ENCODE assay signal across 12 cellular contexts in the genomic region with DNA sequence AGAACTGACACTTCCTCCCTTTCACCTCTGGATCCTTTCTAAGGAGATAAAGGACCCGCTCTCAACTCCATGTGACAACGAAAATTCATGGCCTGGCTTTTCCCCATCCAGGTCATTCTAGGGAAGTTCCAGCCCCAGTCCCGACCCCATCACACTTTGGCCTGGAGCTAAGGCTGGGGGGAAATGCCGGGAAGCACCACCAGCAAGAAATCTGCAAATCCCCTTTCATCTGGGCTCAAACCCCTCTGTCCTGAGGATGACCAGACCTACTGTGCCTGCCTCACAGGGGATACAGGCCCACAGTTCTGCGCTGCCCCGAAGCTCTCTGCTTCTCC. TPM values are rescaled to one million over a fixed set of nuclear protein-coding genes. Genes with fewer than 3 reads are reported as not detected.
DNase-seq lines count a peak whose midpoint lies in the region; TF ChIP-seq lines count a peak whose summit lies in the region.
"Had no signal": no experiment of that assay in that cellular context is flagged by ENCODE, and none has a peak within 500 bp of the region (broad histone marks: within the 10 kb centered on the region; RNA-seq: fewer than 3 reads in every experiment).

No MANE protein-coding gene starts in this region.

- POLR2A ChIA-PET in CD4-positive, alpha-beta memory T cell (lab: Charles Lee; ENCODE audit: partially characterized antibody), result no interaction called here

- no peaks in the 10 kb centered on the region for H3K79me1 ChIP-seq in neuronal stem cell (ENCODE audit: low read depth, low read length)

- H3K4me1 Mint-ChIP-seq in CD4-positive, alpha-beta memory T cell, result peaks cover 9 to 50% (median 24%) of the 10 kb centered on the region in 4 donors
- peaks cover 42% of the 10 kb centered on the region for H3K4me1 Mint-ChIP-seq in activated T-cell treated with anti-CD3 and anti-CD28 coated beads, Interleukin-2, amount 50 U/mL, for 24 hours (ENCODE audit: low read depth)

- H3K4me3 ChIP-seq in CD4-positive, alpha-beta memory T cell (ENCODE audit: low read length in 2 of 2), result no peak overlapping the region
- H3K4me3 ChIP-seq in HUES6 (ENCODE audit: low read depth, low read length), result peak overlapping the region; percentile 53; the same call in 1 of the 2 replicates
- peak overlapping the region; percentile 61 for H3K4me3 ChIP-seq in endocrine pancreas (ENCODE audit: control insufficient read depth, insufficient read depth, low read length)
- H3K4me3 ChIP-seq in neuronal stem cell (ENCODE audit: low read length in 2 of 2), result no peak overlapping the region
- H3K4me3 ChIP-seq: SK-N-MC had no signal

- peaks cover 0 to 2% (median 0%) of the 10 kb centered on the region in 8 donors for H3K9me3 Mint-ChIP-seq in CD4-positive, alpha-beta memory T cell
- H3K9me3 Mint-ChIP-seq in activated T-cell treated with anti-CD3 and anti-CD28 coated beads, Interleukin-2, amount 50 U/mL, for 24 hours, result no peaks in the 10 kb centered on the region
- H3K9me3 Mint-ChIP-seq: activated naive CD4-positive, alpha-beta T cell treated with anti-CD3 and anti-CD28 coated beads, Interleukin-2, amount 50 U/mL, for 72 hours had no signal

- peak overlapping the region; percentile 94 for H3K18ac ChIP-seq in neuronal stem cell (ENCODE audit: low read length)

- H2BK5ac ChIP-seq in neuronal stem cell (ENCODE audit: low read length), result no peak overlapping the region

- peaks cover 51 to 64% of the 10 kb centered on the region in 2 donors for H3K27me3 Mint-ChIP-seq in CD4-positive, alpha-beta memory T cell
- H3K27me3 Mint-ChIP-seq in activated T-cell treated with anti-CD3 and anti-CD28 coated beads, Interleukin-2, amount 50 U/mL, for 24 hours, result peaks cover 95% of the 10 kb centered on the region

- peak overlapping the region; percentile 88 for H2AK5ac ChIP-seq in neuronal stem cell (ENCODE audit: low read depth, low read length)

- H2BK15ac ChIP-seq in neuronal stem cell (ENCODE audit: low read length), result peak overlapping the region; percentile 95

- H2BK12ac ChIP-seq in neuronal stem cell (ENCODE audit: low read length), result peak overlapping the region; percentile 78

- TF ChIP-seq CTCF in GM10266 (IDR thresholded peaks at IDR 0.05; ENCODE audit: control insufficient read depth, insufficient read depth, low read depth, missing control alignments), result no peak

- H3K4me2 ChIP-seq in neuronal stem cell (ENCODE audit: insufficient read depth, low read length, poor library complexity, severe bottlenecking), result no peak overlapping the region

- CTCF ChIA-PET in CD4-positive, alpha-beta memory T cell (lab: Charles Lee; ENCODE audit: partially characterized antibody), result no interaction called here

- no CpG with 5 or more reads among the region's 6 CpGs for WGBS in neuronal stem cell (ENCODE audit: extremely low coverage in 2 of 2, insufficient read length in 2 of 2, insufficient replicate concordance in 1 of 2), 2 donors

- intact Hi-C loops in CD4-positive, alpha-beta memory T cell (cut with micrococcal nuclease), result no loop called here

- H3K23ac ChIP-seq in neuronal stem cell (ENCODE audit: low read depth, low read length, poor library complexity), result peak overlapping the region; percentile 3

- H3K27ac Mint-ChIP-seq in CD4-positive, alpha-beta memory T cell, result peak overlapping the region in 1 of 7 donors; percentile 16
- no peak overlapping the region for H3K27ac Mint-ChIP-seq in activated T-cell treated with anti-CD3 and anti-CD28 coated beads, Interleukin-2, amount 50 U/mL, for 24 hours
- H3K27ac Mint-ChIP-seq: activated CD4-positive, alpha-beta T cell treated with anti-CD3 and anti-CD28 coated beads for 36 hours; activated naive CD4-positive, alpha-beta T cell treated with anti-CD3 and anti-CD28 coated beads, Interleukin-2, amount 50 U/mL, for 72 hours had no signal

- no peak overlapping the region for H2BK120ac ChIP-seq in neuronal stem cell (ENCODE audit: low read depth, low read length)

- DNase-seq in CD4-positive, alpha-beta memory T cell, result no peak
- no peak for DNase-seq in neuronal stem cell (ENCODE audit: low spot score)
- DNase-seq in GM10266 (ENCODE audit: extremely low spot score), result no peak
- DNase-seq in activated T-cell treated with anti-CD3 and anti-CD28 coated beads, Interleukin-2, amount 50 U/mL, for 1 hour, result no peak
- no peak for DNase-seq in activated T-cell treated with anti-CD3 and anti-CD28 coated beads, Interleukin-2, amount 50 U/mL, for 24 hours
- DNase-seq in GM19240 (ENCODE audit: insufficient read length, low spot score), result no peak
- DNase-seq: activated CD4-positive, alpha-beta T cell treated with anti-CD3 and anti-CD28 coated beads for 36 hours; effector CD4-positive, alpha-beta T cell had no signal

- no peak overlapping the region for H3K4ac ChIP-seq in neuronal stem cell (ENCODE audit: low read length)

- H4K91ac ChIP-seq in neuronal stem cell (ENCODE audit: low read depth, low read length, poor library complexity), result no peak overlapping the region

- peaks cover 8% of the 10 kb centered on the region for H3K4me1 ChIP-seq in CD4-positive, alpha-beta memory T cell (ENCODE audit: insufficient read depth, low read length)
- H3K4me1 ChIP-seq in HUES6 (ENCODE audit: control insufficient read depth, insufficient read depth, low read length), result peaks cover 34% of the 10 kb centered on the region
- H3K4me1 ChIP-seq in endocrine pancreas (ENCODE audit: control insufficient read depth, insufficient read depth, low read length), result no peaks in the 10 kb centered on the region
- H3K4me1 ChIP-seq in neuronal stem cell (ENCODE audit: control insufficient read depth in 2 of 2, insufficient read depth in 1 of 2, low read depth in 1 of 2, low read length in 2 of 2), result peaks cover 13 to 18% of the 10 kb centered on the region in 2 donors

- H3K36me3 ChIP-seq in CD4-positive, alpha-beta memory T cell (ENCODE audit: insufficient read depth, low read length), result no peaks in the 10 kb centered on the region
- H3K36me3 ChIP-seq in HUES6 (ENCODE audit: control insufficient read depth, insufficient read depth, low read length), result no peaks in the 10 kb centered on the region
- H3K36me3 ChIP-seq in endocrine pancreas (ENCODE audit: control insufficient read depth, insufficient read depth, low read length), result peaks cover 4% of the 10 kb centered on the region
- no peaks in the 10 kb centered on the region for H3K36me3 ChIP-seq in neuronal stem cell (replicated peaks in 1 of 2; ENCODE audit: control insufficient read depth in 2 of 2, insufficient read depth in 2 of 2, low read length in 2 of 2)

- peaks cover 24% of the 10 kb centered on the region for H3K27me3 ChIP-seq in CD4-positive, alpha-beta memory T cell (ENCODE audit: insufficient read depth, low read length)
- peaks cover 96% of the 10 kb centered on the region for H3K27me3 ChIP-seq in HUES6 (ENCODE audit: control insufficient read depth, insufficient read depth, low read length)
- H3K27me3 ChIP-seq in endocrine pancreas (ENCODE audit: control insufficient read depth, insufficient read depth, low read length), result peaks cover 4% of the 10 kb centered on the region
- H3K27me3 ChIP-seq in neuronal stem cell (ENCODE audit: control insufficient read depth in 3 of 3, insufficient read depth in 3 of 3, low read depth in 1 of 3, low read length in 3 of 3), result peaks cover 81 to 98% (median 95%) of the 10 kb centered on the region in 3 experiments

- peaks cover 0 to 4% of the 10 kb centered on the region in 2 donors for H3K36me3 Mint-ChIP-seq in CD4-positive, alpha-beta memory T cell
- H3K36me3 Mint-ChIP-seq in activated T-cell treated with anti-CD3 and anti-CD28 coated beads, Interleukin-2, amount 50 U/mL, for 24 hours (ENCODE audit: low read depth), result no peaks in the 10 kb centered on the region

- peak overlapping the region in 5 of 8 donors; percentile 21 to 79 (median 59) for H3K4me3 Mint-ChIP-seq in CD4-positive, alpha-beta memory T cell
- H3K4me3 Mint-ChIP-seq in activated T-cell treated with anti-CD3 and anti-CD28 coated beads, Interleukin-2, amount 50 U/mL, for 24 hours, result no peak overlapping the region

- H2AFZ ChIP-seq in neuronal stem cell (ENCODE audit: low read length), result no peak overlapping the region

- H3K9ac ChIP-seq in HUES6 (ENCODE audit: low read length) (no peak overlapping the region), endocrine pancreas (ENCODE audit: control insufficient read depth, insufficient read depth, low read length) (no peak overlapping the region), neuronal stem cell (ENCODE audit: low read depth, low read length, poor library complexity) (no peak overlapping the region)

- no peak overlapping the region for H3K14ac ChIP-seq in neuronal stem cell (ENCODE audit: low read length)

- H3K27ac ChIP-seq in CD4-positive, alpha-beta memory T cell (ENCODE audit: low read depth, low read length), result no peak overlapping the region
- H3K27ac ChIP-seq in HUES6 (ENCODE audit: low read depth, low read length) (no peak overlapping the region), neuronal stem cell (replicated peaks; ENCODE audit: low read length) (no peak overlapping the region)
- H3K27ac ChIP-seq: SK-N-MC had no signal

- no peak overlapping the region for H4K8ac ChIP-seq in neuronal stem cell (ENCODE audit: low read depth, low read length)

- no peaks in the 10 kb centered on the region for H3K9me3 ChIP-seq in CD4-positive, alpha-beta memory T cell (ENCODE audit: control insufficient read depth in 1 of 2, low read length in 2 of 2)
- no peaks in the 10 kb centered on the region for H3K9me3 ChIP-seq in HUES6 (ENCODE audit: control insufficient read depth, insufficient read depth, low read depth, low read length)
- no peaks in the 10 kb centered on the region for H3K9me3 ChIP-seq in endocrine pancreas (ENCODE audit: control insufficient read depth, low read length)
- H3K9me3 ChIP-seq in neuronal stem cell (replicated peaks in 1 of 2; ENCODE audit: control insufficient read depth in 2 of 2, insufficient read depth in 1 of 2, low read depth in 1 of 2, low read length in 2 of 2), result peaks cover 4 to 26% of the 10 kb centered on the region in 2 donors

RNA-seq across cellular contexts. Expression of a gene that starts 1.3 kb away (rescaled TPM):
- total RNA-seq in CD4-positive, alpha-beta memory T cell, result not detected
- polyA plus RNA-seq in CD4-positive, alpha-beta memory T cell, result not detected
- polyA plus RNA-seq in neuronal stem cell (2013, experiment 1 of 2), result 0.15 TPM
- polyA plus RNA-seq in neuronal stem cell (2013, experiment 2 of 2), result 0.22 TPM
- total RNA-seq: activated CD4-positive, alpha-beta T cell treated with anti-CD3 and anti-CD28 coated beads for 36 hours; activated naive CD4-positive, alpha-beta T cell treated with anti-CD3 and anti-CD28 coated beads, Interleukin-2, amount 50 U/mL, for 72 hours had no signal

Comparison
In these comparisons a context has a peak if more than half of its experiments do, and no peak if none do; other contexts are left out.
1. H3K4me3 ChIP-seq: peak in HUES6 (single experiment) and endocrine pancreas (single experiment); none in CD4-positive, alpha-beta memory T cell (0 of 2) and neuronal stem cell (0 of 2).